In the genomic region with DNA sequence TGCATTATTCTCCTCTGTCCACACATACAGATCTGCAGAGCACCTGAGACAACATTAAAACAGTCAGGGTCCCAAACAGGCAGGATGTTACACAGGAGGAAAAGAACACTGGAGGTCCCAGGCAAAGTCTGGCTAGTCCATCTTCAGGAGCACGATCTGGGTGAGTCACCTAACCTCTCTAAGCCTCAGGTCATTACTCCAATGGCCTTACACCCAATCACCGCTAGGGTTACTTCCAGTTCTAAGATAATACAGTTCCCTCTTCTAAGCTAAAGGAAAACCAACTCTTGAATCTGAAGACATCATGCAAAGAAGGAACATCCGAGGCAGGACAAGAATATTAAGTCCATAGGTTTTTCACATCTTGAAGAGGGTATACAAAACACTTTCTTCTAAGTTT, we compare ENCODE assay signal across 12 cellular contexts. TPM values are rescaled to one million over a fixed set of nuclear protein-coding genes. Genes with fewer than 3 reads are reported as not detected.
DNase-seq lines count a peak whose midpoint lies in the region; ATAC-seq, FAIRE-seq and TF ChIP-seq lines count a peak whose summit lies in the region.
"Had no signal": no experiment of that assay in that cellular context is flagged by ENCODE, and none has a peak within 500 bp of the region (broad histone marks: within the 10 kb centered on the region; RNA-seq: fewer than 3 reads in every experiment).

No MANE protein-coding gene starts in this region.

- no TSS peak for BruUV-seq in IMR-90 (replicated peaks; lab: Mats Ljungman, UMichigan)
- no TSS peak for BruUV-seq in K562 (replicated peaks; lab: Mats Ljungman, UMichigan)

- H3K36me3 ChIP-seq in IMR-90 (ENCODE audit: control insufficient read depth, insufficient read depth, low read length) (peaks cover 50% of the 10 kb centered on the region), K562 (ENCODE audit: control insufficient read depth, insufficient read depth, low read length) (peaks cover 72% of the 10 kb centered on the region; the same call in 2 of the 3 replicates)

- H4K91ac ChIP-seq in IMR-90 (ENCODE audit: insufficient read depth, low read depth, low read length) = no peak overlapping the region

- no peak overlapping the region for H3K56ac ChIP-seq in IMR-90 (ENCODE audit: extremely low read depth, insufficient read depth, low read length)

- DNase-seq in ACHN (peak; percentile 78), IMR-90 (no peak), K562 (ENCODE audit: extremely low read depth in 1 of 4, low spot score in 3 of 4) (peak; percentile 59 to 68 (median 63)), left lobe of liver (ENCODE audit: low spot score) (no peak), NCI-H524 treated with DMSO at 0.1 percent for 48 hours (lab: John Stamatoyannopoulos, UW) (no peak)
- DNase-seq in activated CD4-positive, alpha-beta T cell treated with anti-CD3 and anti-CD28 coated beads, Interleukin-2, amount 50 U/mL, for 4 hours = no peak
- DNase-seq: lower lobe of right lung, occipital lobe, T-helper 17 cell had no signal

- peak; percentile 90 for FAIRE-seq in K562 (lab: Jason Lieb, UNC)

- H2AK9ac ChIP-seq in IMR-90 (replicated peaks; ENCODE audit: low read depth, low read length, poor library complexity) = no peak overlapping the region

- H3K27ac ChIP-seq in IMR-90 (ENCODE audit: insufficient read depth, low read length) (no peak overlapping the region), K562 (ENCODE audit: extremely low read depth, low read depth, low read length) (no peak overlapping the region)
- H3K27ac ChIP-seq: lower lobe of right lung had no signal

- no peak overlapping the region for H2BK15ac ChIP-seq in IMR-90 (ENCODE audit: low read depth, low read length)

- CTCF ChIA-PET in IMR-90 (lab: Yijun Ruan, JAX) = no interaction called here
- CTCF ChIA-PET in K562 (lab: Yijun Ruan, JAX; ENCODE audit: low intra/inter-chr PET ratio) = no interaction called here

- intact Hi-C loops in IMR-90 (cut with micrococcal nuclease) (no loop called here), K562 (cut with micrococcal nuclease) (no loop called here)

- H2AK5ac ChIP-seq in IMR-90 (ENCODE audit: low read depth, low read length) = no peak overlapping the region

- TF ChIP-seq RAD21 in IMR-90 (IDR thresholded peaks at IDR 0.05; ENCODE audit: low read length) (no peak), K562 (CRISPR knock-in tag; conservative IDR thresholded peaks at IDR 0.05 in 1 of 2, IDR thresholded peaks at IDR 0.05 in 1 of 2) (peak in 1 of 2 experiments; percentile 26; a peak in 2 of 4 replicates)

- H4K20me1 ChIP-seq in IMR-90 (ENCODE audit: insufficient read depth, low read length) (no peaks in the 10 kb centered on the region), K562 (replicated peaks; ENCODE audit: control insufficient read depth, insufficient read depth, low read length) (no peaks in the 10 kb centered on the region; the same call in 1 of the 2 replicates)

- H3K27me3 ChIP-seq in IMR-90 (ENCODE audit: control insufficient read depth, insufficient read depth, low read length) = no peaks in the 10 kb centered on the region
- no peaks in the 10 kb centered on the region for H3K27me3 ChIP-seq in K562 (ENCODE audit: control insufficient read depth in 2 of 2, insufficient read depth in 2 of 2, low read length in 2 of 2)

- no peak overlapping the region for H3K4ac ChIP-seq in IMR-90 (ENCODE audit: low read depth, low read length)

- no peaks in the 10 kb centered on the region for H3K79me2 ChIP-seq in K562 (ENCODE audit: control insufficient read depth, insufficient read depth, low read length)

- no peak overlapping the region for H3K18ac ChIP-seq in IMR-90 (ENCODE audit: low read depth, low read length)

- H4K5ac ChIP-seq in IMR-90 (ENCODE audit: low read depth, low read length) = no peak overlapping the region

- 80% methylated on average over 1 of the region's 3 CpGs; no CpG with 5 or more reads in 1 of the 2 experiments for WGBS in IMR-90 (ENCODE audit: extremely low coverage in 2 of 2, insufficient read length in 1 of 2), 2 experiments
- 12% methylated on average over 3 of the region's 3 CpGs for WGBS in K562 (ENCODE audit: insufficient coverage, low coverage, missing lambda C conversion rate)

- in situ Hi-C loops in ACHN (cut with HindIII; ENCODE audit: low pct_ligation_motif_present, low pct_unique_long_range_greater_than_20kb, low sequenced_read_pairs) = no loop called here
- in situ Hi-C loops in IMR-90 (cut with MboI; ENCODE audit: low sequenced_read_pairs) = no loop called here
- in situ Hi-C loops in K562 (cut with MboI) = loop anchor here (10.0 kb wide), 1 partner anchor 191 kb away; no protein-coding TSS in a partner anchor

- no peak for TF ChIP-seq POLR2A in IMR-90 (IDR thresholded peaks at IDR 0.05; ENCODE audit: low read depth, low read length)
- TF ChIP-seq POLR2A in K562 (conservative IDR thresholded peaks at IDR 0.05) = no peak

- no peak overlapping the region for H4K8ac ChIP-seq in IMR-90 (ENCODE audit: low read depth in 2 of 2, low read length in 2 of 2)

- H3K9me1 ChIP-seq in IMR-90 (ENCODE audit: insufficient read depth, low read length) = no peaks in the 10 kb centered on the region
- H3K9me1 ChIP-seq in K562 (ENCODE audit: control insufficient read depth, insufficient read depth, low read length) = peaks cover 4% of the 10 kb centered on the region

- peak; percentile 59; the same call in 1 of the 2 replicates for ATAC-seq in IMR-90 (ENCODE audit: low read depth)
- peak; percentile 94 for ATAC-seq in K562
- peak; percentile 1 for ATAC-seq in left lobe of liver
- ATAC-seq in GM18870 (IDR thresholded peaks at IDR 0.05; ENCODE audit: unreplicated experiment) = no peak
- no peak for ATAC-seq in HG02840 (IDR thresholded peaks at IDR 0.05; ENCODE audit: low FRiP score, unreplicated experiment)
- ATAC-seq: lower lobe of right lung; stimulated activated effector memory CD8-positive, alpha-beta T cell treated with anti-CD3 and anti-CD28 coated beads, Interleukin-12 subunit alpha, Interleukin-12 subunit beta, amount 100 ng/mL, for 72 hours; T-helper 17 cell had no signal

- no peak overlapping the region for H3K23ac ChIP-seq in IMR-90 (ENCODE audit: low read depth, low read length)

- TF ChIP-seq CTCF in IMR-90 (conservative IDR thresholded peaks at IDR 0.05; ENCODE audit: low read depth, low read length) (0 out of 2 replicates have a peak, but pooled peaks have one; percentile 1), K562 (IDR thresholded peaks at IDR 0.05 in 2 of 3, conservative IDR thresholded peaks at IDR 0.05 in 1 of 3; ENCODE audit: insufficient read depth in 2 of 3, low read depth in 1 of 3, low read length in 3 of 3) (peak; percentile 28 to 54 (median 49); a peak in 3 of 6 replicates)

- no peak overlapping the region for H3K4me3 ChIP-seq in IMR-90 (ENCODE audit: insufficient read depth, low read depth, low read length)
- no peak overlapping the region for H3K4me3 ChIP-seq in K562
- H3K4me3 ChIP-seq: lower lobe of right lung had no signal

- POLR2A ChIA-PET in IMR-90 (lab: Charles Lee; ENCODE audit: unreplicated experiment) (interaction anchor here (0.6 kb wide), 1 partner anchor 20 kb away, joined by 11 read pairs; no protein-coding TSS in a partner anchor), K562 (lab: Yijun Ruan, JAX) (interaction anchor here (0.6 to 0.8 kb wide), 2 partner anchors 29 to 204 kb away, joined by 3 read pairs; no protein-coding TSS in a partner anchor)

- H3K9me3 ChIP-seq in IMR-90 (ENCODE audit: control insufficient read depth, insufficient read depth, low read length) (no peaks in the 10 kb centered on the region), K562 (replicated peaks; ENCODE audit: control insufficient read depth, insufficient read depth, low read depth, low read length) (no peaks in the 10 kb centered on the region)
- H3K9me3 ChIP-seq: lower lobe of right lung had no signal

- no peaks in the 10 kb centered on the region; a peak in 1 of 4 replicates for H3K79me1 ChIP-seq in IMR-90 (ENCODE audit: low read depth in 1 of 2, low read length in 2 of 2)

- TF ChIP-seq EP300 in K562 (IDR thresholded peaks at IDR 0.05; ENCODE audit: low read length) = no peak

- no peak overlapping the region for H3K14ac ChIP-seq in IMR-90 (replicated peaks; ENCODE audit: low read depth, low read length)

- H3K4me1 ChIP-seq in IMR-90 (ENCODE audit: control insufficient read depth, insufficient read depth, low read length) (peaks cover 1% of the 10 kb centered on the region; the same call in 1 of the 2 replicates), K562 (replicated peaks in 1 of 2; ENCODE audit: control insufficient read depth in 2 of 2, insufficient read depth in 2 of 2, low read length in 2 of 2) (no peaks in the 10 kb centered on the region)

- H3K4me2 ChIP-seq in IMR-90 (ENCODE audit: low read depth, low read length) = no peak overlapping the region
- no peak overlapping the region for H3K4me2 ChIP-seq in K562 (ENCODE audit: insufficient read depth, low read length)

- no peak overlapping the region for H2BK20ac ChIP-seq in IMR-90 (ENCODE audit: low read depth, low read length)

- no peak overlapping the region for H2AFZ ChIP-seq in IMR-90 (replicated peaks; ENCODE audit: low read length, poor library complexity)
- no peak overlapping the region for H2AFZ ChIP-seq in K562 (ENCODE audit: low read depth, low read length)

- no peak overlapping the region for H2BK5ac ChIP-seq in IMR-90 (ENCODE audit: low read depth, low read length, poor library complexity, severe bottlenecking)

- H3K9ac ChIP-seq in IMR-90 (ENCODE audit: low read depth, low read length) (no peak overlapping the region), K562 (ENCODE audit: insufficient read depth in 1 of 2, low read depth in 2 of 2, low read length in 2 of 2) (no peak overlapping the region)

- H2BK120ac ChIP-seq in IMR-90 (ENCODE audit: low read depth, low read length) = no peak overlapping the region

- dilution Hi-C loops in IMR-90 (cut with HindIII; ENCODE audit: low sequenced_read_pairs, unreplicated experiment) = no loop called here

RNA-seq across cellular contexts. Expression of a gene that starts 24.5 kb away (rescaled TPM):
- total RNA-seq in IMR-90 (2012; rRNA removed) = 38.6 and 40.0 TPM in 2 replicates
- 62.2 and 69.3 TPM in 2 replicates for polyA plus RNA-seq in IMR-90 (2012; rRNA removed)
- polyA plus RNA-seq in IMR-90 (2012; cell fraction: cytosol; rRNA removed) = 57.8 and 65.1 TPM in 2 replicates
- polyA plus RNA-seq in IMR-90 (2012; cell fraction: nucleus; rRNA removed; ENCODE audit: low replicate concordance) = 111 and 120 TPM in 2 replicates
- total RNA-seq in K562 (2011; cell fraction: chromatin; rRNA removed; ENCODE audit: low replicate concordance) = 87.8 and 154 TPM in 2 replicates
- total RNA-seq in K562 (2011; cell fraction: nucleolus; rRNA removed) = 77.8 and 91.1 TPM in 2 replicates
- 95.8 and 138 TPM in 2 replicates for total RNA-seq in K562 (2011; cell fraction: nucleoplasm; rRNA removed)
- total RNA-seq in K562 (2014; rRNA removed) = 22.9 and 33.0 TPM in 2 replicates
- total RNA-seq in K562 (2014; rRNA removed; fragmentation: Illumina TruSeq; extraction: Trizol) = 20.2 and 20.4 TPM in 2 replicates
- 26.6 and 27.3 TPM in 2 replicates for total RNA-seq in K562 (2015; rRNA removed; fragmentation: Illumina TruSeq; extraction: Trizol)
- total RNA-seq in K562 (2021) = 42.5 and 45.1 TPM in 2 replicates
- polyA plus RNA-seq in K562 (2011; rRNA removed) = 26.8 and 34.4 TPM in 2 replicates
- 26.4 and 36.5 TPM in 2 replicates for polyA plus RNA-seq in K562 (2011; cell fraction: cytosol; rRNA removed)
- polyA plus RNA-seq in K562 (2011; cell fraction: nucleus; rRNA removed) = 47.8 and 75.5 TPM in 2 replicates
- polyA plus RNA-seq in K562 (2012) = 35.6 and 43.4 TPM in 2 replicates
- 46.7 and 47.4 TPM in 2 replicates for polyA plus RNA-seq in K562 (2014; fragmentation: Illumina TruSeq; extraction: Trizol)
- 1 to 10 TPM; 4.0 TPM for polyA plus RNA-seq in K562 (2014; fragmentation: Nextera tagmentation; extraction: Ambion mirVana)
- 33.8 and 36.2 TPM in 2 replicates for polyA plus RNA-seq in K562 (2014; rRNA removed)
- polyA minus RNA-seq in K562 (2011; rRNA and poly(A)+ RNA removed) = 29.8 and 30.7 TPM in 2 replicates
- polyA minus RNA-seq in K562 (2011; cell fraction: cytosol; rRNA and poly(A)+ RNA removed) = 24.3 and 25.7 TPM in 2 replicates
- polyA minus RNA-seq in K562 (2011; cell fraction: nucleus; rRNA and poly(A)+ RNA removed) = 22.9 and 27.5 TPM in 2 replicates
- total RNA-seq in left lobe of liver = 46.9 TPM

RNA-seq across cellular contexts. Expression of a gene that starts 46.4 kb away (rescaled TPM):
- total RNA-seq in IMR-90 (2012; rRNA removed) = 103 and 131 TPM in 2 replicates
- polyA plus RNA-seq in IMR-90 (2012; rRNA removed) = 260 and 285 TPM in 2 replicates
- 186 and 231 TPM in 2 replicates for polyA plus RNA-seq in IMR-90 (2012; cell fraction: cytosol; rRNA removed)
- 43.0 and 59.7 TPM in 2 replicates for polyA plus RNA-seq in IMR-90 (2012; cell fraction: nucleus; rRNA removed; ENCODE audit: low replicate concordance)
- 12.0 and 23.9 TPM in 2 replicates for total RNA-seq in K562 (2011; cell fraction: chromatin; rRNA removed; ENCODE audit: low replicate concordance)
- total RNA-seq in K562 (2011; cell fraction: nucleolus; rRNA removed) = 50.0 and 78.2 TPM in 2 replicates
- 41.6 and 44.7 TPM in 2 replicates for total RNA-seq in K562 (2011; cell fraction: nucleoplasm; rRNA removed)
- 163 and 185 TPM in 2 replicates for total RNA-seq in K562 (2014; rRNA removed)
- total RNA-seq in K562 (2014; rRNA removed; fragmentation: Illumina TruSeq; extraction: Trizol) = 90.3 and 128 TPM in 2 replicates
- total RNA-seq in K562 (2015; rRNA removed; fragmentation: Illumina TruSeq; extraction: Trizol) = 232 and 248 TPM in 2 replicates
- total RNA-seq in K562 (2021) = 149 and 161 TPM in 2 replicates
- 149 and 226 TPM in 2 replicates for polyA plus RNA-seq in K562 (2011; rRNA removed)
- polyA plus RNA-seq in K562 (2011; cell fraction: cytosol; rRNA removed) = 237 and 307 TPM in 2 replicates
- polyA plus RNA-seq in K562 (2011; cell fraction: nucleus; rRNA removed) = 98.1 and 122 TPM in 2 replicates
- polyA plus RNA-seq in K562 (2012) = 117 and 225 TPM in 2 replicates
- polyA plus RNA-seq in K562 (2014; fragmentation: Illumina TruSeq; extraction: Trizol) = 203 and 231 TPM in 2 replicates
- 100 to 1,000 TPM; 785 to 903 TPM for polyA plus RNA-seq in K562 (2014; fragmentation: Nextera tagmentation; extraction: Ambion mirVana)
- 136 and 159 TPM in 2 replicates for polyA plus RNA-seq in K562 (2014; rRNA removed)
- 52.0 and 72.4 TPM in 2 replicates for polyA minus RNA-seq in K562 (2011; rRNA and poly(A)+ RNA removed)
- 67.5 and 71.5 TPM in 2 replicates for polyA minus RNA-seq in K562 (2011; cell fraction: cytosol; rRNA and poly(A)+ RNA removed)
- 26.8 and 64.8 TPM in 2 replicates for polyA minus RNA-seq in K562 (2011; cell fraction: nucleus; rRNA and poly(A)+ RNA removed)
- 65.5 TPM for total RNA-seq in left lobe of liver

RNA-seq across cellular contexts. Expression of a gene that starts 46.8 kb away (rescaled TPM):
- total RNA-seq in IMR-90 (2012; rRNA removed) = 16.1 and 21.7 TPM in 2 replicates
- polyA plus RNA-seq in IMR-90 (2012; rRNA removed) = 31.8 and 33.7 TPM in 2 replicates
- 27.5 and 37.0 TPM in 2 replicates for polyA plus RNA-seq in IMR-90 (2012; cell fraction: cytosol; rRNA removed)
- 14.7 and 18.7 TPM in 2 replicates for polyA plus RNA-seq in IMR-90 (2012; cell fraction: nucleus; rRNA removed; ENCODE audit: low replicate concordance)
- 3.0 and 5.9 TPM in 2 replicates for total RNA-seq in K562 (2011; cell fraction: chromatin; rRNA removed; ENCODE audit: low replicate concordance)
- 4.9 and 6.5 TPM in 2 replicates for total RNA-seq in K562 (2011; cell fraction: nucleolus; rRNA removed)
- total RNA-seq in K562 (2011; cell fraction: nucleoplasm; rRNA removed) = 5.4 and 7.4 TPM in 2 replicates
- total RNA-seq in K562 (2014; rRNA removed) = 16.8 and 18.4 TPM in 2 replicates
- total RNA-seq in K562 (2014; rRNA removed; fragmentation: Illumina TruSeq; extraction: Trizol) = 4.9 and 5.8 TPM in 2 replicates
- total RNA-seq in K562 (2015; rRNA removed; fragmentation: Illumina TruSeq; extraction: Trizol) = 11.2 and 11.9 TPM in 2 replicates
- total RNA-seq in K562 (2021) = 15.2 and 18.2 TPM in 2 replicates
- polyA plus RNA-seq in K562 (2011; rRNA removed) = 11.9 and 15.5 TPM in 2 replicates
- polyA plus RNA-seq in K562 (2011; cell fraction: cytosol; rRNA removed) = 19.7 and 37.7 TPM in 2 replicates
- polyA plus RNA-seq in K562 (2011; cell fraction: nucleus; rRNA removed) = 6.1 and 7.3 TPM in 2 replicates
- 14.4 and 25.5 TPM in 2 replicates for polyA plus RNA-seq in K562 (2012)
- 15.3 and 19.2 TPM in 2 replicates for polyA plus RNA-seq in K562 (2014; fragmentation: Illumina TruSeq; extraction: Trizol)
- 10 to 100 TPM in 1 of 2 experiments, 1 to 10 TPM in 1; 2.0 to 10.2 TPM for polyA plus RNA-seq in K562 (2014; fragmentation: Nextera tagmentation; extraction: Ambion mirVana)
- polyA plus RNA-seq in K562 (2014; rRNA removed) = 20.3 and 25.2 TPM in 2 replicates
- polyA minus RNA-seq in K562 (2011; rRNA and poly(A)+ RNA removed) = 2.2 and 4.1 TPM in 2 replicates
- 1.4 and 4.5 TPM in 2 replicates for polyA minus RNA-seq in K562 (2011; cell fraction: cytosol; rRNA and poly(A)+ RNA removed)
- 1.3 and 2.7 TPM in 2 replicates for polyA minus RNA-seq in K562 (2011; cell fraction: nucleus; rRNA and poly(A)+ RNA removed)
- 11.1 TPM for total RNA-seq in left lobe of liver

Comparison
In these comparisons a context has a peak if more than half of its experiments do, and no peak if none do; other contexts are left out.
1. DNase-seq: peak in ACHN (single experiment) and K562 (4 of 4); none in IMR-90 (single experiment), left lobe of liver (single experiment), activated CD4-positive, alpha-beta T cell treated with anti-CD3 and anti-CD28 coated beads, Interleukin-2, amount 50 U/mL, for 4 hours (0 of 2) and NCI-H524 treated with DMSO at 0.1 percent for 48 hours (single experiment).
2. ATAC-seq: peak in IMR-90 (single experiment), K562 (single experiment) and left lobe of liver (single experiment); none in GM18870 (single experiment) and HG02840 (single experiment).